ENCODE assay signal across 1 cellular context in the genomic region with DNA sequence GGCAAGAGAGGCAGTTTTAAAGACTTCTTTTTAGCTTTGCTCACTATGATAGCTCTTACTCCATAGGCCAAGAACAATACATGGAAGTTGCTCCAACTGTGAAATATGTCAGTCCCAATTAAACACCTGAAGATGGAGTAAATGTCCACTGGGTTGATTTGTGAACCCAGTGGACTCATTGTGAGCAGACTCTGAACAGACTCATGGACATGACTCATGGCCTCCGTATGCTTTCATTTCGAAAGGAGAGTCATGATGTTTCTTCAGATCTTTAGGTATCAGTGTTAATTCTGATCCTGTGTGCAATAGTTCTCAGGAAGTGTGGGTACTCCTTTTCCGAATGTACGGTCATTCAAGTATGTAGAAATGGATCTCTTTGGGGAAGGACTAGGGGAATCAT.
TF ChIP-seq lines count a peak whose summit lies in the region.

No MANE protein-coding gene starts in this region.

TF ChIP-seq in SK-N-SH treated with all-trans-retinoic acid at 6 μM for 48 hours, 23 proteins besides CTCF, POLR2A, EP300 and RAD21 (continued from another document):
- TF ChIP-seq CSRNP3 (CRISPR knock-in tag; IDR thresholded peaks at IDR 0.05) (no peak), ZNF565 (CRISPR knock-in tag; conservative IDR thresholded peaks at IDR 0.05; ENCODE audit: low read depth) (no peak), ZFP3 (CRISPR knock-in tag; IDR thresholded peaks at IDR 0.05) (no peak)
TF ChIP-seq in SK-N-SH treated with all-trans-retinoic acid at 6 μM for 48 hours: peak in this region for 0.
